12 cellular contexts compared by ENCODE assay signal in the genomic region with DNA sequence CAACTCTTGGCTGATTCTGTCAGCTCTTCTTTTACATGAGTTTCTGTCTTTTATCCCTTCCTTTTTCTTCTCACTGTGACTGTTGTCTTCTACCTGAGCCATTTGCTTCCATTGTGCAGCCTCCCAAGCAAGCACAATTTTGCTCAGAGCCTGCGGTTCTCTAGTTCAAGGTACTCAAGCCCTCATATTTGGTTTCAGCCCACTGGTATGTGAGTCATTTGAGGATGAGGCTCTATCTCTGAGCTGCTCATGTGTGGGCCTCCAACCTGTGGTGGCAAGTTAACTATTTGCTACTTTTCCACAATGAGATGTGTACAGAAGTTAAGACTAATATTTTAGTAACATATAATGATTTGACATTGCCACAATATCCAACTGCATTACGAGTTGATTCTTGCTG.
DNase-seq lines count a peak whose midpoint lies in the region; ATAC-seq and TF ChIP-seq lines count a peak whose summit lies in the region.
"Had no signal": no experiment of that assay in that cellular context is flagged by ENCODE, and none has a peak within 500 bp of the region (broad histone marks: within the 10 kb centered on the region; RNA-seq: fewer than 3 reads in every experiment).

No MANE protein-coding gene starts in this region.

- H3K4me1 Mint-ChIP-seq in activated B cell treated with CpG ODN at 0.5 μM for 24 hours, result peaks cover 15% of the 10 kb centered on the region
- H3K4me1 Mint-ChIP-seq: natural killer cell, T-cell had no signal

- H3K9me3 ChIP-seq in tibial artery, result no peaks in the 10 kb centered on the region
- H3K9me3 ChIP-seq: tibial nerve had no signal

- DNase-seq in GM13976 (ENCODE audit: low spot score) (peak; percentile 50), activated B cell treated with CpG ODN at 0.5 μM for 24 hours (no peak), DMS 273 treated with DMSO at 0.1 percent for 48 hours (lab: John Stamatoyannopoulos, UW) (no peak), HEK293T (ENCODE audit: extremely low spot score) (no peak), tibial artery (no peak), GM19240 (ENCODE audit: insufficient read length, low spot score) (no peak)
- DNase-seq: natural killer cell, T-cell had no signal

- no peaks in the 10 kb centered on the region for H3K27me3 ChIP-seq in tibial artery
- H3K27me3 ChIP-seq: tibial nerve had no signal

- H3K4me3 Mint-ChIP-seq in activated B cell treated with CpG ODN at 0.5 μM for 24 hours, result no peak overlapping the region
- H3K4me3 Mint-ChIP-seq: CD4-positive, CD25-positive, alpha-beta regulatory T cell; natural killer cell; T-cell had no signal

- H3K36me3 Mint-ChIP-seq in activated B cell treated with CpG ODN at 0.5 μM for 24 hours (ENCODE audit: low read depth), result peaks cover 48% of the 10 kb centered on the region
- H3K36me3 Mint-ChIP-seq: natural killer cell had no signal

- POLR2A ChIA-PET in activated B cell treated with CpG ODN at 0.5 μM for 24 hours (lab: Charles Lee) (no interaction called here), HEK293T (lab: Yijun Ruan, JAX) (no interaction called here)

- in situ Hi-C loops in GM13976 (cut with MboI; ENCODE audit: low sequenced_read_pairs, unreplicated experiment), result no loop called here

- no peaks in the 10 kb centered on the region for H3K4me1 ChIP-seq in tibial artery

- no peaks in the 10 kb centered on the region for H3K9me3 Mint-ChIP-seq in activated B cell treated with CpG ODN at 0.5 μM for 24 hours
- H3K9me3 Mint-ChIP-seq: natural killer cell, T-cell had no signal

- no peaks in the 10 kb centered on the region for H3K27me3 Mint-ChIP-seq in activated B cell treated with CpG ODN at 0.5 μM for 24 hours
- H3K27me3 Mint-ChIP-seq: CD4-positive, CD25-positive, alpha-beta regulatory T cell; T-cell had no signal

- H3K27ac Mint-ChIP-seq in activated B cell treated with CpG ODN at 0.5 μM for 24 hours, result peak overlapping the region; percentile 57
- H3K27ac Mint-ChIP-seq: natural killer cell, T-cell had no signal

- CTCF ChIA-PET in activated B cell treated with CpG ODN at 0.5 μM for 24 hours (lab: Charles Lee) (no interaction called here), HEK293T (lab: Yijun Ruan, JAX) (no interaction called here)

- ATAC-seq in GM19395 (IDR thresholded peaks at IDR 0.05; ENCODE audit: unreplicated experiment), result peak; percentile 98
- peak; percentile 99 for ATAC-seq in HG02938 (IDR thresholded peaks at IDR 0.05; ENCODE audit: unreplicated experiment)
- no peak for ATAC-seq in activated B cell treated with CpG ODN at 0.5 μM for 24 hours (ENCODE audit: low read depth)
- ATAC-seq: natural killer cell, T-cell had no signal

- H3K36me3 ChIP-seq in tibial artery, result peaks cover 17 to 50% (median 32%) of the 10 kb centered on the region in 3 donors

- TF ChIP-seq CTCF in GM13976 (IDR thresholded peaks at IDR 0.05; ENCODE audit: borderline replicate concordance, control extremely low read depth, extremely low read depth, insufficient read depth, missing control alignments), result no peak
- no peak for TF ChIP-seq CTCF in activated B cell treated with CpG ODN at 0.5 μM for 24 hours (IDR thresholded peaks at IDR 0.05)
- no peak for TF ChIP-seq CTCF in tibial artery (IDR thresholded peaks at IDR 0.05)

- intact Hi-C loops in activated B cell treated with CpG ODN at 0.5 μM for 24 hours (cut with micrococcal nuclease) (no loop called here), tibial artery (cut with DNase I; ENCODE audit: low total_unique reads) (no loop called here)

- no peak overlapping the region for H3K27ac ChIP-seq in tibial artery
- H3K27ac ChIP-seq: tibial nerve had no signal

- no peak overlapping the region for H3K4me3 ChIP-seq in tibial artery
- H3K4me3 ChIP-seq: tibial nerve had no signal

TF ChIP-seq in HEK293T, 16 proteins besides CTCF, POLR2A, EP300 and RAD21:
- no peak for TF ChIP-seq HDGF (IDR thresholded peaks at IDR 0.05; ENCODE audit: borderline replicate concordance)
- no peak for TF ChIP-seq ELF4 (IDR thresholded peaks at IDR 0.05)
- TF ChIP-seq, protein P1, sequence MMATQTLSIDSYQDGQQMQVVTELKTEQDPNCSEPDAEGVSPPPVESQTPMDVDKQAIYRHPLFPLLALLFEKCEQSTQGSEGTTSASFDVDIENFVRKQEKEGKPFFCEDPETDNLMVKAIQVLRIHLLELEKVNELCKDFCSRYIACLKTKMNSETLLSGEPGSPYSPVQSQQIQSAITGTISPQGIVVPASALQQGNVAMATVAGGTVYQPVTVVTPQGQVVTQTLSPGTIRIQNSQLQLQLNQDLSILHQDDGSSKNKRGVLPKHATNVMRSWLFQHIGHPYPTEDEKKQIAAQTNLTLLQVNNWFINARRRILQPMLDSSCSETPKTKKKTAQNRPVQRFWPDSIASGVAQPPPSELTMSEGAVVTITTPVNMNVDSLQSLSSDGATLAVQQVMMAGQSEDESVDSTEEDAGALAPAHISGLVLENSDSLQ (IDR thresholded peaks at IDR 0.05), result no peak
